Comparison of ENCODE assay signal across 8 cellular contexts in genomic region chr10:88881922-88882645, GRCh38. TPM values are rescaled to one million over a fixed set of nuclear protein-coding genes. Genes with fewer than 3 reads are reported as not detected.
DNase-seq lines count a peak whose midpoint lies in the region; ATAC-seq and TF ChIP-seq lines count a peak whose summit lies in the region.

No MANE protein-coding gene starts in this region.

- peak overlapping the region; percentile 97 for H3K27ac Mint-ChIP-seq in activated naive CD4-positive, alpha-beta T cell treated with anti-CD3 and anti-CD28 coated beads for 36 hours

- no peaks in the 10 kb centered on the region for H3K9me3 ChIP-seq in thymus (ENCODE audit: control insufficient read depth)

- H3K27me3 ChIP-seq in thymus (ENCODE audit: control insufficient read depth, insufficient read depth), result no peaks in the 10 kb centered on the region

- H3K4me3 Mint-ChIP-seq in activated naive CD4-positive, alpha-beta T cell treated with anti-CD3 and anti-CD28 coated beads for 36 hours, result peak overlapping the region; percentile 95

- CTCF ChIA-PET in activated naive CD4-positive, alpha-beta T cell treated with anti-CD3 and anti-CD28 coated beads for 36 hours (lab: Charles Lee), result interaction anchor here (1.0 to 5.2 kb wide), 5 partner anchors 12 to 51 kb away, joined by 4 to 37 read pairs (median 14); no protein-coding TSS in a partner anchor

- WGBS in thymus, result 71% methylated on average over 5 of the region's 5 CpGs

- TF ChIP-seq CTCF in WI38 (IDR thresholded peaks at IDR 0.05; ENCODE audit: low read depth, low read length), result no peak
- no peak for TF ChIP-seq CTCF in fibroblast of villous mesenchyme (IDR thresholded peaks at IDR 0.05; ENCODE audit: insufficient read depth, low read depth, low read length)

- H3K4me3 ChIP-seq in WI38 (ENCODE audit: low read depth, low read length), result peak overlapping the region; percentile 95
- peak overlapping the region; percentile 86 for H3K4me3 ChIP-seq in fibroblast of villous mesenchyme (ENCODE audit: low read depth, low read length)
- H3K4me3 ChIP-seq in thymus (ENCODE audit: low read length), result no peak overlapping the region

- peaks cover 5% of the 10 kb centered on the region for H3K36me3 Mint-ChIP-seq in activated naive CD4-positive, alpha-beta T cell treated with anti-CD3 and anti-CD28 coated beads for 36 hours (ENCODE audit: low read depth)

- H3K27ac ChIP-seq in thymus (ENCODE audit: low read depth), result peak overlapping the region; percentile 25

- no peaks in the 10 kb centered on the region for H3K36me3 ChIP-seq in thymus (ENCODE audit: control insufficient read depth, insufficient read depth)

- H3K4me1 Mint-ChIP-seq in activated naive CD4-positive, alpha-beta T cell treated with anti-CD3 and anti-CD28 coated beads for 36 hours (ENCODE audit: low read depth), result peaks cover 70% of the 10 kb centered on the region

- peaks cover 5% of the 10 kb centered on the region for H3K4me1 ChIP-seq in thymus (ENCODE audit: control insufficient read depth, insufficient read depth, low read length)

- ATAC-seq in GM18909 (IDR thresholded peaks at IDR 0.05; ENCODE audit: poor library complexity, unreplicated experiment), result no peak

- no peak for DNase-seq in activated naive CD4-positive, alpha-beta T cell treated with anti-CD3 and anti-CD28 coated beads for 36 hours
- no peak for DNase-seq in activated naive CD4-positive, alpha-beta T cell treated with Interleukin-2 at 50 U/mL for 16 hours
- DNase-seq in fibroblast of villous mesenchyme (ENCODE audit: low read depth) (no peak), NCI-H2107 (lab: John Stamatoyannopoulos, UW) (no peak), NCI-H187 treated with DMSO at 0.1 percent for 48 hours (lab: John Stamatoyannopoulos, UW) (no peak)

- H3K27me3 Mint-ChIP-seq in activated naive CD4-positive, alpha-beta T cell treated with anti-CD3 and anti-CD28 coated beads for 36 hours (ENCODE audit: low read depth), result no peaks in the 10 kb centered on the region

- no peaks in the 10 kb centered on the region for H3K9me3 Mint-ChIP-seq in activated naive CD4-positive, alpha-beta T cell treated with anti-CD3 and anti-CD28 coated beads for 36 hours

- intact Hi-C loops in activated naive CD4-positive, alpha-beta T cell treated with anti-CD3 and anti-CD28 coated beads for 36 hours (cut with micrococcal nuclease), result loop anchor here (1.0 to 10.0 kb wide), 4 partner anchors 15 to 1020 kb away; partner anchors contain the start of genes IFIT5, KLLN and PTEN

RNA-seq across cellular contexts. Expression of gene STAMBPL1, which starts 2.0 kb away (rescaled TPM):
- total RNA-seq in activated naive CD4-positive, alpha-beta T cell treated with anti-CD3 and anti-CD28 coated beads for 36 hours, result 10 to 100 TPM; 23.2 to 23.6 TPM
- total RNA-seq in fibroblast of villous mesenchyme, result 98.9 and 120 TPM in 2 replicates
- 12.3 TPM for polyA plus RNA-seq in thymus

RNA-seq across cellular contexts. Expression of gene ANKRD22, which starts 30.4 kb away (rescaled TPM):
- under 1 TPM in 1 of 2 experiments, not detected in 1; 0.12 TPM for total RNA-seq in activated naive CD4-positive, alpha-beta T cell treated with anti-CD3 and anti-CD28 coated beads for 36 hours
- not detected in 2 replicates for total RNA-seq in fibroblast of villous mesenchyme
- polyA plus RNA-seq in thymus, result 11.6 TPM
